Comparison of ENCODE assay signal across 1 cellular context in the genomic region with DNA sequence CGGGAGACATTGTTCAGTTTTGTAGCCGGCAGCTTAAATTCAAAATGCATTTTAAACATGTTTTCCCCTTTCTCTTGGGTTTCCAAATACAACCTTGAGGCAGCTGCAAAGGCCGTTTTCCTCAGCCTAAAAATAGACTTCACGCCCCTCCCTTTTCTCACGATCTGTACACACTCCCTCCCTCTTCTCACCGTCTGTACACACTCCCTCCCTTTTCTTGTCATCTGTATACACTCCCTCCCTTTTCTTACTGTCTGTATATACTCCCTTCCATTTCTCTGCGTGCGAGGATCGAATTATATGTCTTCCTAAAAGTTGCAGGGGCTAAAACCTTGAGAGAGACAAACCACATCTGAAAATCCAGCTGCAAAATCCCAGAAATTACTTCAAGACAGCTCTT.
TF ChIP-seq lines count a peak whose summit lies in the region.

No MANE protein-coding gene starts in this region.

TF ChIP-seq in H1, 55 proteins besides CTCF, POLR2A, EP300 and RAD21:
- TF ChIP-seq CEBPB (IDR thresholded peaks at IDR 0.05; ENCODE audit: low read depth, low read length) (no peak), SIX5 (IDR thresholded peaks at IDR 0.05; ENCODE audit: low read depth, low read length) (no peak), CBX8 (IDR thresholded peaks at IDR 0.05; ENCODE audit: borderline replicate concordance, low read depth, low read length) (no peak), SP2 (IDR thresholded peaks at IDR 0.05; ENCODE audit: low read length) (no peak), CBX5 (IDR thresholded peaks at IDR 0.05; ENCODE audit: low read depth, low read length) (no peak), RFX5 (IDR thresholded peaks at IDR 0.05; ENCODE audit: borderline replicate concordance, low read depth, low read length) (no peak), EGR1 (IDR thresholded peaks at IDR 0.05; ENCODE audit: borderline replicate concordance, low read depth, low read length) (no peak), HDAC2 (IDR thresholded peaks at IDR 0.05; ENCODE audit: borderline replicate concordance in 1 of 2, low read depth in 2 of 2, low read length in 2 of 2) (no peak), ZNF274 (IDR thresholded peaks at IDR 0.05; ENCODE audit: borderline replicate concordance, extremely low read depth, low read length) (no peak), JUND (IDR thresholded peaks at IDR 0.05; ENCODE audit: low read length) (no peak), CHD1 (IDR thresholded peaks at IDR 0.05; ENCODE audit: low read depth, low read length) (no peak), SP4 (IDR thresholded peaks at IDR 0.05; ENCODE audit: low read length) (no peak), POU5F1 (IDR thresholded peaks at IDR 0.05; ENCODE audit: low read depth, low read length) (no peak), RBBP5 (IDR thresholded peaks at IDR 0.05; ENCODE audit: borderline replicate concordance, low read depth, low read length) (no peak), GABPA (IDR thresholded peaks at IDR 0.05; ENCODE audit: borderline replicate concordance, insufficient read depth, low read length) (no peak), TAF7 (optimal IDR thresholded peaks at IDR 0.05; ENCODE audit: borderline replicate concordance, low read depth, low read length) (no peak), SAP30 (IDR thresholded peaks at IDR 0.05; ENCODE audit: insufficient read depth, insufficient replicate concordance, low read length) (no peak)
- TF ChIP-seq, protein P1, sequence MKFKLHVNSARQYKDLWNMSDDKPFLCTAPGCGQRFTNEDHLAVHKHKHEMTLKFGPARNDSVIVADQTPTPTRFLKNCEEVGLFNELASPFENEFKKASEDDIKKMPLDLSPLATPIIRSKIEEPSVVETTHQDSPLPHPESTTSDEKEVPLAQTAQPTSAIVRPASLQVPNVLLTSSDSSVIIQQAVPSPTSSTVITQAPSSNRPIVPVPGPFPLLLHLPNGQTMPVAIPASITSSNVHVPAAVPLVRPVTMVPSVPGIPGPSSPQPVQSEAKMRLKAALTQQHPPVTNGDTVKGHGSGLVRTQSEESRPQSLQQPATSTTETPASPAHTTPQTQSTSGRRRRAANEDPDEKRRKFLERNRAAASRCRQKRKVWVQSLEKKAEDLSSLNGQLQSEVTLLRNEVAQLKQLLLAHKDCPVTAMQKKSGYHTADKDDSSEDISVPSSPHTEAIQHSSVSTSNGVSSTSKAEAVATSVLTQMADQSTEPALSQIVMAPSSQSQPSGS (IDR thresholded peaks at IDR 0.05; ENCODE audit: low read length) = no peak
